16 cellular contexts compared by ENCODE assay signal in genomic region chr17:75755990-75756389, GRCh38.
"Had no signal": no experiment of that assay in that cellular context is flagged by ENCODE, and none has a peak within 500 bp of the region (broad histone marks: within the 10 kb centered on the region; RNA-seq: fewer than 3 reads in every experiment).

No MANE protein-coding gene starts in this region.

- H3K4me3 ChIP-seq: esophagus squamous epithelium, left lung, thyroid gland, vagina had no signal

- H3K27me3 ChIP-seq: esophagus squamous epithelium, left lung, thyroid gland, vagina had no signal

- H3K36me3 Mint-ChIP-seq: activated CD8-positive, alpha-beta memory T cell treated with anti-CD3 and anti-CD28 coated beads, Interleukin-2, amount 10 ng/mL, durations not matched to agents 7 days and 5 days; naive thymus-derived CD8-positive, alpha-beta T cell had no signal

- ATAC-seq: activated CD8-positive, alpha-beta memory T cell treated with anti-CD3 and anti-CD28 coated beads, Interleukin-2, amount 10 ng/mL, durations not matched to agents 7 days and 5 days; left lung; naive thymus-derived CD8-positive, alpha-beta T cell; stimulated activated memory B cell treated with anti-CD40 and anti-IgM and Interleukin-4, amounts not matched to agents 10 μg/mL and 1 μg/mL and 100 μg/mL, for 72 hours had no signal

- H3K27ac ChIP-seq: esophagus squamous epithelium, left lung, thyroid gland, vagina, VCaP had no signal

- H3K4me3 Mint-ChIP-seq: activated CD4-positive, alpha-beta memory T cell treated with anti-CD3 and anti-CD28 coated beads for 36 hours; activated CD8-positive, alpha-beta memory T cell treated with anti-CD3 and anti-CD28 coated beads, Interleukin-2, amount 10 ng/mL, durations not matched to agents 7 days and 5 days; stimulated activated memory B cell treated with anti-CD40 and anti-IgM and Interleukin-4, amounts not matched to agents 10 μg/mL and 1 μg/mL and 100 μg/mL, for 72 hours had no signal

- H3K27ac Mint-ChIP-seq: activated CD4-positive, alpha-beta memory T cell treated with anti-CD3 and anti-CD28 coated beads for 36 hours; activated CD8-positive, alpha-beta memory T cell treated with anti-CD3 and anti-CD28 coated beads, Interleukin-2, amount 10 ng/mL, durations not matched to agents 7 days and 5 days had no signal

- H3K9me3 ChIP-seq: esophagus squamous epithelium, left lung, thyroid gland, vagina had no signal

- H3K27me3 Mint-ChIP-seq: activated CD4-positive, alpha-beta memory T cell treated with anti-CD3 and anti-CD28 coated beads for 36 hours; activated CD8-positive, alpha-beta memory T cell treated with anti-CD3 and anti-CD28 coated beads, Interleukin-2, amount 10 ng/mL, durations not matched to agents 7 days and 5 days; naive thymus-derived CD8-positive, alpha-beta T cell; stimulated activated memory B cell treated with anti-CD40 and anti-IgM and Interleukin-4, amounts not matched to agents 10 μg/mL and 1 μg/mL and 100 μg/mL, for 72 hours had no signal

- DNase-seq: activated CD8-positive, alpha-beta memory T cell treated with anti-CD3 and anti-CD28 coated beads, Interleukin-2, amount 10 ng/mL, durations not matched to agents 7 days and 5 days; activated naive CD4-positive, alpha-beta T cell treated with anti-CD3 and anti-CD28 coated beads, Interleukin-2, amount 50 U/mL, for 16 hours; activated T-cell treated with anti-CD3 and anti-CD28 coated beads, Interleukin-2, amount 50 U/mL, for 1 hour; central memory CD4-positive, alpha-beta T cell; cortex of kidney; effector CD4-positive, alpha-beta T cell; esophagus squamous epithelium; hippocampal formation; naive thymus-derived CD8-positive, alpha-beta T cell; retina; thyroid gland had no signal

- H3K9me3 Mint-ChIP-seq: activated CD4-positive, alpha-beta memory T cell treated with anti-CD3 and anti-CD28 coated beads for 36 hours; naive thymus-derived CD8-positive, alpha-beta T cell; stimulated activated memory B cell treated with anti-CD40 and anti-IgM and Interleukin-4, amounts not matched to agents 10 μg/mL and 1 μg/mL and 100 μg/mL, for 72 hours had no signal
